19 cellular contexts compared by ENCODE assay signal in the genomic region with DNA sequence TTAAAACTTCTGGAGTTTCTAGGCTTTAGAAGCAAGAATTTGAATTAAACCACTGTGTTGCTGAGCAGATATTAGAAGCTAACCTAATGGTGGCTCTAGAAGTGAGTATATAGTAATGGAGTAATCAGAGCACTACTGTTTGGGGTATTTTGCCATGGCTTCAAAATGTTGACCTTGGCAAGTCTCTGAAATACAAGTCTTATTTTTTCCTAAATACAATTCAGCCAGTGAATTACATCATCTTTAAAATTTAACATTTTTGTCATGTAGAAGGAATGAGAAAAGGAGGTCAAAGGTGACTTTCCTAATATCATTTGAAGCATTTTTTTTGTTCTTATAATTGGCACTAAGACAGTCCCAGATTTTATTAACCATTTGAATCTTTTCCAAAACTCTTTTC. TPM values are rescaled to one million over a fixed set of nuclear protein-coding genes. Genes with fewer than 3 reads are reported as not detected.
DNase-seq lines count a peak whose midpoint lies in the region; ATAC-seq and TF ChIP-seq lines count a peak whose summit lies in the region.
"Had no signal": no experiment of that assay in that cellular context is flagged by ENCODE, and none has a peak within 500 bp of the region (broad histone marks: within the 10 kb centered on the region; RNA-seq: fewer than 3 reads in every experiment).

No MANE protein-coding gene starts in this region.

- no peaks in the 10 kb centered on the region for H3K4me1 ChIP-seq in mammary epithelial cell (ENCODE audit: insufficient read depth, low read length)
- peaks cover 0 to 16% (median 6%) of the 10 kb centered on the region in 5 donors for H3K4me1 ChIP-seq in subcutaneous abdominal adipose tissue (ENCODE audit: control insufficient read depth in 5 of 5, insufficient read depth in 5 of 5, low read length in 5 of 5)
- H3K4me1 ChIP-seq: adrenal gland, foreskin keratinocyte, testis had no signal

- H3K27ac Mint-ChIP-seq in MCF 10A (ENCODE audit: low read depth, unreplicated experiment) = peak overlapping the region; percentile 65
- no peak overlapping the region for H3K27ac Mint-ChIP-seq in stimulated activated effector memory CD8-positive, alpha-beta T cell treated with anti-CD3 and anti-CD28 coated beads, Interleukin-12 subunit alpha, Interleukin-12 subunit beta, amount 100 ng/mL, for 72 hours

- dilution Hi-C loops in mammary epithelial cell (cut with HindIII; ENCODE audit: low sequenced_read_pairs) = no loop called here

- no peak for ATAC-seq in stimulated activated effector memory CD8-positive, alpha-beta T cell treated with anti-CD3 and anti-CD28 coated beads, Interleukin-12 subunit alpha, Interleukin-12 subunit beta, amount 100 ng/mL, for 72 hours

- no peaks in the 10 kb centered on the region for H4K20me1 ChIP-seq in mammary epithelial cell (ENCODE audit: insufficient read depth, low read length)

- H3K9me3 Mint-ChIP-seq in MCF 10A (ENCODE audit: unreplicated experiment) = no peaks in the 10 kb centered on the region
- H3K9me3 Mint-ChIP-seq in stimulated activated effector memory CD8-positive, alpha-beta T cell treated with anti-CD3 and anti-CD28 coated beads, Interleukin-12 subunit alpha, Interleukin-12 subunit beta, amount 100 ng/mL, for 72 hours = no peaks in the 10 kb centered on the region

- H3K4me3 Mint-ChIP-seq in MCF 10A (ENCODE audit: unreplicated experiment) = no peak overlapping the region
- no peak overlapping the region for H3K4me3 Mint-ChIP-seq in stimulated activated effector memory CD8-positive, alpha-beta T cell treated with anti-CD3 and anti-CD28 coated beads, Interleukin-12 subunit alpha, Interleukin-12 subunit beta, amount 100 ng/mL, for 72 hours

- BruUV-seq in MCF 10A (replicated peaks; lab: Mats Ljungman, UMichigan) = no TSS peak
- no TSS peak for BruUV-seq in mammary epithelial cell (replicated peaks; lab: Mats Ljungman, UMichigan)

- H3K27me3 Mint-ChIP-seq in MCF 10A (ENCODE audit: insufficient read depth, unreplicated experiment) = no peaks in the 10 kb centered on the region

- H3K4me1 Mint-ChIP-seq in MCF 10A (ENCODE audit: insufficient read depth, unreplicated experiment) = no peaks in the 10 kb centered on the region
- H3K4me1 Mint-ChIP-seq in stimulated activated effector memory CD8-positive, alpha-beta T cell treated with anti-CD3 and anti-CD28 coated beads, Interleukin-12 subunit alpha, Interleukin-12 subunit beta, amount 100 ng/mL, for 72 hours = peaks cover 24% of the 10 kb centered on the region

- H3K9ac ChIP-seq in mammary epithelial cell (ENCODE audit: insufficient read depth, low read length) = no peak overlapping the region
- peak overlapping the region in 2 of 5 donors; percentile 49 to 76 for H3K9ac ChIP-seq in subcutaneous abdominal adipose tissue (ENCODE audit: low read length in 5 of 5)

- H2AFZ ChIP-seq in mammary epithelial cell (ENCODE audit: low read depth, low read length) = no peak overlapping the region

- in situ Hi-C loops in mammary epithelial cell (cut with MboI; ENCODE audit: low sequenced_read_pairs in 2 of 2) = no loop called here

- no peaks in the 10 kb centered on the region for H3K9me3 ChIP-seq in mammary epithelial cell (replicated peaks; ENCODE audit: insufficient read depth, low read length)
- H3K9me3 ChIP-seq in subcutaneous abdominal adipose tissue (ENCODE audit: control insufficient read depth in 5 of 5, low read length in 5 of 5) = no peaks in the 10 kb centered on the region
- H3K9me3 ChIP-seq: adrenal gland, ovary, testis had no signal

- H3K27ac ChIP-seq in mammary epithelial cell (ENCODE audit: insufficient read depth, low read depth, low read length) = no peak overlapping the region
- peak overlapping the region; percentile 66 for H3K27ac ChIP-seq in subcutaneous abdominal adipose tissue (ENCODE audit: low read depth, low read length)
- H3K27ac ChIP-seq: adrenal gland, foreskin keratinocyte, ovary, SK-N-MC, testis had no signal

- POLR2A ChIA-PET in MCF 10A (lab: Yijun Ruan, JAX) = no interaction called here

- intact Hi-C loops in MCF 10A (cut with micrococcal nuclease) (no loop called here), mammary epithelial cell (cut with micrococcal nuclease) (no loop called here)

- no peak for TF ChIP-seq CTCF in MCF 10A (IDR thresholded peaks at IDR 0.05; ENCODE audit: unreplicated experiment)
- TF ChIP-seq CTCF in mammary epithelial cell (conservative IDR thresholded peaks at IDR 0.05 in 1 of 2, IDR thresholded peaks at IDR 0.05 in 1 of 2; ENCODE audit: extremely low read depth in 1 of 2, insufficient read depth in 1 of 2, low read depth in 1 of 2, low read length in 2 of 2) = no peak
- TF ChIP-seq CTCF in cardiac fibroblast (IDR thresholded peaks at IDR 0.05; ENCODE audit: low read depth, low read length) = no peak

- no peaks in the 10 kb centered on the region for H3K79me2 ChIP-seq in mammary epithelial cell (ENCODE audit: insufficient read depth, low read length)

- no peaks in the 10 kb centered on the region for H3K36me3 Mint-ChIP-seq in MCF 10A (ENCODE audit: insufficient read depth, unreplicated experiment)
- H3K36me3 Mint-ChIP-seq in stimulated activated effector memory CD8-positive, alpha-beta T cell treated with anti-CD3 and anti-CD28 coated beads, Interleukin-12 subunit alpha, Interleukin-12 subunit beta, amount 100 ng/mL, for 72 hours = no peaks in the 10 kb centered on the region

- CTCF ChIA-PET in MCF 10A (lab: Yijun Ruan, JAX) = interaction anchor here (0.6 to 6.0 kb wide), 6 partner anchors 106 to 568 kb away, joined by 3 to 85 read pairs (median 4); no protein-coding TSS in a partner anchor
- CTCF ChIA-PET in mammary epithelial cell (lab: Charles Lee; ENCODE audit: low non-redundant PET) = no interaction called here

- no peak overlapping the region for H3K4me2 ChIP-seq in mammary epithelial cell (ENCODE audit: insufficient read depth, low read depth, low read length)

- H3K27me3 ChIP-seq in mammary epithelial cell (ENCODE audit: insufficient read depth, low read length) = no peaks in the 10 kb centered on the region
- H3K27me3 ChIP-seq in subcutaneous abdominal adipose tissue (ENCODE audit: control insufficient read depth in 5 of 5, insufficient read depth in 4 of 5, low read length in 5 of 5) = no peaks in the 10 kb centered on the region
- H3K27me3 ChIP-seq: adrenal gland, foreskin keratinocyte, ovary, testis had no signal

- H3K36me3 ChIP-seq in mammary epithelial cell (ENCODE audit: insufficient read depth, low read length) (no peaks in the 10 kb centered on the region), subcutaneous abdominal adipose tissue (ENCODE audit: control insufficient read depth in 5 of 5, insufficient read depth in 5 of 5, low read length in 5 of 5) (no peaks in the 10 kb centered on the region)
- H3K36me3 ChIP-seq: adrenal gland, ovary had no signal

- H3K4me3 ChIP-seq in mammary epithelial cell (replicated peaks in 1 of 3; ENCODE audit: insufficient read depth in 1 of 3, low read depth in 2 of 3, low read length in 3 of 3) (no peak overlapping the region), cardiac fibroblast (replicated peaks in 1 of 2; ENCODE audit: low read depth in 2 of 2, low read length in 2 of 2) (no peak overlapping the region), subcutaneous abdominal adipose tissue (ENCODE audit: low read depth in 1 of 5, low read length in 5 of 5) (no peak overlapping the region)
- H3K4me3 ChIP-seq: adrenal gland, ovary, SK-N-MC, testis had no signal

- DNase-seq in MCF 10A (ENCODE audit: unreplicated experiment) = peak; percentile 17
- DNase-seq in mammary epithelial cell = no peak
- peak; percentile 87 to 91 for DNase-seq in cardiac fibroblast (ENCODE audit: low read depth in 2 of 2)
- DNase-seq in iris pigment epithelial cell (ENCODE audit: low read depth) = peak; percentile 81
- DNase-seq in nucleus accumbens (lab: John Stamatoyannopoulos, UW) = no peak
- no peak for DNase-seq in stimulated activated effector memory CD8-positive, alpha-beta T cell treated with anti-CD3 and anti-CD28 coated beads, Interleukin-12 subunit alpha, Interleukin-12 subunit beta, amount 100 ng/mL, for 72 hours (ENCODE audit: low spot score in 2 of 2)
- no peak for DNase-seq in stimulated activated CD4-positive, alpha-beta T cell treated with anti-CD3 and anti-CD28 coated beads, Interleukin-15, amount 100 ng/mL, for 24 hours
- DNase-seq: COR-L47, GDM1, NCI-H1694, NCI-H510A, ovary, testis had no signal

RNA-seq across cellular contexts. Expression of gene PMCH, which starts 25.2 kb away (rescaled TPM):
- not detected in 2 replicates for total RNA-seq in MCF 10A (2022)
- total RNA-seq in mammary epithelial cell = not detected
- polyA plus RNA-seq in mammary epithelial cell = not detected
- polyA minus RNA-seq in mammary epithelial cell = not detected
- total RNA-seq: A673, adrenal gland, foreskin keratinocyte, OCI-LY7, ovary, testis had no signal
- polyA plus RNA-seq: adrenal gland, foreskin keratinocyte, ovary had no signal

RNA-seq across cellular contexts. Expression of gene PARPBP, which starts 52.5 kb away (rescaled TPM):
- 11.9 and 15.1 TPM in 2 replicates for total RNA-seq in MCF 10A (2022)
- total RNA-seq in mammary epithelial cell = 10 to 100 TPM in 1 of 2 donors, 1 to 10 TPM in 1; 3.8 to 10.2 TPM
- polyA plus RNA-seq in mammary epithelial cell = 5.8 TPM
- not detected for polyA minus RNA-seq in mammary epithelial cell

RNA-seq across cellular contexts. Expression of gene NUP37, which starts 52.5 kb away (rescaled TPM):
- 21.5 and 32.3 TPM in 2 replicates for total RNA-seq in MCF 10A (2022)
- total RNA-seq in mammary epithelial cell = 10 to 100 TPM; 18.8 to 47.4 TPM
- 61.6 TPM for polyA plus RNA-seq in mammary epithelial cell
- polyA minus RNA-seq in mammary epithelial cell = 21.1 TPM

Comparison
In these comparisons a context has a peak if more than half of its experiments do, and no peak if none do; other contexts are left out.
1. DNase-seq: peak in MCF 10A (single experiment), cardiac fibroblast (2 of 2) and iris pigment epithelial cell (single experiment); none in mammary epithelial cell (single experiment), nucleus accumbens (0 of 56), stimulated activated effector memory CD8-positive, alpha-beta T cell treated with anti-CD3 and anti-CD28 coated beads, Interleukin-12 subunit alpha, Interleukin-12 subunit beta, amount 100 ng/mL, for 72 hours (0 of 2) and stimulated activated CD4-positive, alpha-beta T cell treated with anti-CD3 and anti-CD28 coated beads, Interleukin-15, amount 100 ng/mL, for 24 hours (single experiment).